13 cellular contexts compared by ENCODE assay signal in genomic region chr12:39628836-39629235, GRCh38. TPM values are rescaled to one million over a fixed set of nuclear protein-coding genes. Genes with fewer than 3 reads are reported as not detected.
DNase-seq lines count a peak whose midpoint lies in the region; ATAC-seq and TF ChIP-seq lines count a peak whose summit lies in the region.
"Had no signal": no experiment of that assay in that cellular context is flagged by ENCODE, and none has a peak within 500 bp of the region (broad histone marks: within the 10 kb centered on the region; RNA-seq: fewer than 3 reads in every experiment).

No MANE protein-coding gene starts in this region.

- intact Hi-C loops in stomach (cut with DNase I; ENCODE audit: low total_unique reads): no loop called here

- no peak for TF ChIP-seq EP300 in stomach (IDR thresholded peaks at IDR 0.05)

- peaks cover 57% of the 10 kb centered on the region for H3K4me1 Mint-ChIP-seq in activated T-cell treated with anti-CD3 and anti-CD28 coated beads, Interleukin-2, amount 50 U/mL, for 24 hours (ENCODE audit: low read depth)
- peaks cover 13 to 19% (median 16%) of the 10 kb centered on the region in 3 donors for H3K4me1 Mint-ChIP-seq in IgD-negative memory B cell
- H3K4me1 Mint-ChIP-seq in activated T-helper 17 cell treated with anti-CD3 and anti-CD28 coated beads, Interleukin-2, amount 50 U/mL, for 72 hours: peaks cover 27% of the 10 kb centered on the region
- H3K4me1 Mint-ChIP-seq: nephron progenitor cell had no signal

- H3K36me3 ChIP-seq in stomach (no peaks in the 10 kb centered on the region), right atrium auricular region (no peaks in the 10 kb centered on the region)

- H3K9me3 Mint-ChIP-seq in activated T-cell treated with anti-CD3 and anti-CD28 coated beads, Interleukin-2, amount 50 U/mL, for 24 hours: no peaks in the 10 kb centered on the region
- no peaks in the 10 kb centered on the region for H3K9me3 Mint-ChIP-seq in IgD-negative memory B cell
- no peaks in the 10 kb centered on the region for H3K9me3 Mint-ChIP-seq in activated T-helper 17 cell treated with anti-CD3 and anti-CD28 coated beads, Interleukin-2, amount 50 U/mL, for 72 hours
- H3K9me3 Mint-ChIP-seq: nephron progenitor cell had no signal

- ATAC-seq in activated T-helper 17 cell treated with anti-CD3 and anti-CD28 coated beads, Interleukin-2, amount 50 U/mL, for 72 hours (replicated peaks): peak; percentile 82
- peak; percentile 65 for ATAC-seq in stimulated activated naive CD8-positive, alpha-beta T cell treated with anti-CD3 and anti-CD28 coated beads, Interleukin-15, Interleukin-2, amounts not matched to agents 100 U/mL and 50 U/mL, for 24 hours
- ATAC-seq in GM21723 (IDR thresholded peaks at IDR 0.05; ENCODE audit: unreplicated experiment): no peak

- no peaks in the 10 kb centered on the region for H3K4me1 ChIP-seq in stomach
- H3K4me1 ChIP-seq in right atrium auricular region: no peaks in the 10 kb centered on the region

- H3K9me3 ChIP-seq in stomach: no peaks in the 10 kb centered on the region
- H3K9me3 ChIP-seq in right atrium auricular region: no peaks in the 10 kb centered on the region

- no peak for TF ChIP-seq CTCF in stomach (IDR thresholded peaks at IDR 0.05)
- no peak for TF ChIP-seq CTCF in right atrium auricular region (IDR thresholded peaks at IDR 0.05)

- peak overlapping the region; percentile 88 for H3K27ac Mint-ChIP-seq in activated T-cell treated with anti-CD3 and anti-CD28 coated beads, Interleukin-2, amount 50 U/mL, for 24 hours
- H3K27ac Mint-ChIP-seq in IgD-negative memory B cell: peak overlapping the region in 2 of 3 donors; percentile 17 to 59
- H3K27ac Mint-ChIP-seq in activated T-helper 17 cell treated with anti-CD3 and anti-CD28 coated beads, Interleukin-2, amount 50 U/mL, for 72 hours: peak overlapping the region; percentile 89
- H3K27ac Mint-ChIP-seq: nephron progenitor cell had no signal

- TF ChIP-seq POLR2A in stomach (IDR thresholded peaks at IDR 0.05): no peak

- peak overlapping the region; percentile 56 for H3K4me3 Mint-ChIP-seq in activated T-cell treated with anti-CD3 and anti-CD28 coated beads, Interleukin-2, amount 50 U/mL, for 24 hours
- H3K4me3 Mint-ChIP-seq in IgD-negative memory B cell: peak overlapping the region in 3 of 4 donors; percentile 1 to 90 (median 63)
- H3K4me3 Mint-ChIP-seq in activated T-helper 17 cell treated with anti-CD3 and anti-CD28 coated beads, Interleukin-2, amount 50 U/mL, for 72 hours: peak overlapping the region; percentile 76
- H3K4me3 Mint-ChIP-seq: nephron progenitor cell had no signal

- H3K27ac ChIP-seq in stomach (no peak overlapping the region), right atrium auricular region (no peak overlapping the region)

- WGBS in stomach, 5 donors: 50 to 72% (median 60%) methylated on average over 1 of the region's 1 CpG

- H3K4me3 ChIP-seq in stomach: no peak overlapping the region
- H3K4me3 ChIP-seq in right atrium auricular region: no peak overlapping the region

- H3K27me3 ChIP-seq in stomach: no peaks in the 10 kb centered on the region
- no peaks in the 10 kb centered on the region for H3K27me3 ChIP-seq in right atrium auricular region

- no peaks in the 10 kb centered on the region for H3K27me3 Mint-ChIP-seq in activated T-cell treated with anti-CD3 and anti-CD28 coated beads, Interleukin-2, amount 50 U/mL, for 24 hours
- no peaks in the 10 kb centered on the region for H3K27me3 Mint-ChIP-seq in IgD-negative memory B cell
- H3K27me3 Mint-ChIP-seq in activated T-helper 17 cell treated with anti-CD3 and anti-CD28 coated beads, Interleukin-2, amount 50 U/mL, for 72 hours: no peaks in the 10 kb centered on the region

- H3K36me3 Mint-ChIP-seq in activated T-cell treated with anti-CD3 and anti-CD28 coated beads, Interleukin-2, amount 50 U/mL, for 24 hours (ENCODE audit: low read depth): peaks cover 10% of the 10 kb centered on the region
- H3K36me3 Mint-ChIP-seq in IgD-negative memory B cell: no peaks in the 10 kb centered on the region
- H3K36me3 Mint-ChIP-seq in activated T-helper 17 cell treated with anti-CD3 and anti-CD28 coated beads, Interleukin-2, amount 50 U/mL, for 72 hours (ENCODE audit: low read depth): no peaks in the 10 kb centered on the region

- DNase-seq in activated T-cell treated with anti-CD3 and anti-CD28 coated beads, Interleukin-2, amount 50 U/mL, for 24 hours: no peak
- DNase-seq in activated T-cell treated with anti-CD3 and anti-CD28 coated beads for 4 hours: no peak
- no peak for DNase-seq in stimulated activated naive CD8-positive, alpha-beta T cell treated with anti-CD3 and anti-CD28 coated beads, Interleukin-15, Interleukin-2, amounts not matched to agents 100 U/mL and 50 U/mL, for 24 hours
- DNase-seq in stomach: no peak
- no peak for DNase-seq in right atrium auricular region (ENCODE audit: low spot score)
- DNase-seq: DMS79 treated with DMSO at 0.1 percent for 48 hours; effector CD4-positive, alpha-beta T cell; NCI-H1930; nephron progenitor cell; trophoblast cell had no signal

RNA-seq across cellular contexts. Expression of gene ABCD2, which starts 9.2 kb away (rescaled TPM):
- polyA plus RNA-seq in IgD-negative memory B cell: 1.5 TPM
- 1 to 10 TPM; 3.3 to 3.4 TPM for total RNA-seq in activated T-helper 17 cell treated with anti-CD3 and anti-CD28 coated beads, Interleukin-2, amount 50 U/mL, for 72 hours
- total RNA-seq in stomach: 1 to 10 TPM in 2 of 5 donors, under 1 TPM in 2, not detected in 1; 0.58 to 4.9 (median 0.99) TPM
- polyA plus RNA-seq in stomach: under 1 TPM in 2 of 3 donors, not detected in 1; 0.06 to 0.10 TPM
- 1 to 10 TPM; 3.6 to 9.9 TPM for total RNA-seq in right atrium auricular region

Comparison
In these comparisons a context has a peak if more than half of its experiments do, and no peak if none do; other contexts are left out.
1. H3K27ac Mint-ChIP-seq: peak in every context shown above with its lines; median percentile 89 in activated T-helper 17 cell treated with anti-CD3 and anti-CD28 coated beads, Interleukin-2, amount 50 U/mL, for 72 hours; 88 in activated T-cell treated with anti-CD3 and anti-CD28 coated beads, Interleukin-2, amount 50 U/mL, for 24 hours; 38 in IgD-negative memory B cell.